ENCODE assay signal across 29 cellular contexts in genomic region chr3:192563417-192563816, GRCh38.
"Had no signal": no experiment of that assay in that cellular context is flagged by ENCODE, and none has a peak within 500 bp of the region (broad histone marks: within the 10 kb centered on the region; RNA-seq: fewer than 3 reads in every experiment).

No MANE protein-coding gene starts in this region.

- H3K27ac Mint-ChIP-seq: stimulated activated effector memory CD8-positive, alpha-beta T cell treated with anti-CD3 and anti-CD28 coated beads, Interleukin-12 subunit alpha, Interleukin-12 subunit beta, amount 100 ng/mL, for 72 hours; stimulated activated memory B cell treated with anti-CD40 and anti-IgM and Interleukin-4, amounts not matched to agents 10 μg/mL and 1 μg/mL and 100 μg/mL, for 72 hours; stimulated activated naive B cell treated with anti-CD40 and anti-IgM and Interleukin-4, amounts not matched to agents 10 μg/mL and 1 μg/mL and 100 μg/mL, for 72 hours; stimulated activated naive CD8-positive, alpha-beta T cell treated with anti-CD3 and anti-CD28 coated beads, Interleukin-15, amount 100 ng/mL, for 72 hours; stimulated activated naive CD8-positive, alpha-beta T cell treated with anti-CD3 and anti-CD28 coated beads, Interleukin-15, Interleukin-2, amounts not matched to agents 100 ng/mL and 50 ng/mL, for 24 hours; type B pancreatic cell had no signal

- H3K4me1 ChIP-seq: stomach, suprapubic skin, testis, thyroid gland, tibial nerve, transverse colon, upper lobe of left lung, upper lobe of right lung, uterus, vagina had no signal

- H3K27ac ChIP-seq: stomach, suprapubic skin, testis, thoracic aorta, thyroid gland, tibial artery, tibial nerve, transverse colon, upper lobe of left lung, upper lobe of right lung, uterus, vagina had no signal

- H3K36me3 ChIP-seq: stomach, suprapubic skin, thoracic aorta, thyroid gland, tibial artery, tibial nerve, transverse colon, upper lobe of left lung, upper lobe of right lung, uterus, vagina had no signal

- ATAC-seq: stimulated activated effector memory CD8-positive, alpha-beta T cell treated with anti-CD3 and anti-CD28 coated beads, Interleukin-12 subunit alpha, Interleukin-12 subunit beta, amount 100 ng/mL, for 72 hours; stimulated activated memory B cell treated with anti-CD40 and anti-IgM and Interleukin-4, amounts not matched to agents 10 μg/mL and 1 μg/mL and 100 μg/mL, for 72 hours; stimulated activated naive B cell treated with anti-CD40 and anti-IgM and Interleukin-4, amounts not matched to agents 10 μg/mL and 1 μg/mL and 100 μg/mL, for 72 hours; stimulated activated naive CD8-positive, alpha-beta T cell treated with anti-CD3 and anti-CD28 coated beads, Interleukin-15, amount 100 ng/mL, for 72 hours; stimulated activated naive CD8-positive, alpha-beta T cell treated with anti-CD3 and anti-CD28 coated beads, Interleukin-15, Interleukin-2, amounts not matched to agents 100 U/mL and 50 U/mL, for 24 hours; upper lobe of right lung had no signal

- H3K36me3 Mint-ChIP-seq: stimulated activated effector memory CD8-positive, alpha-beta T cell treated with anti-CD3 and anti-CD28 coated beads, Interleukin-12 subunit alpha, Interleukin-12 subunit beta, amount 100 ng/mL, for 72 hours; stimulated activated memory B cell treated with anti-CD40 and anti-IgM and Interleukin-4, amounts not matched to agents 10 μg/mL and 1 μg/mL and 100 μg/mL, for 72 hours; stimulated activated naive B cell treated with anti-CD40 and anti-IgM and Interleukin-4, amounts not matched to agents 10 μg/mL and 1 μg/mL and 100 μg/mL, for 72 hours; type B pancreatic cell had no signal

- H3K27me3 ChIP-seq: stomach, suprapubic skin, testis, thyroid gland, tibial artery, tibial nerve, transverse colon, upper lobe of left lung, upper lobe of right lung, uterus, vagina had no signal

- H3K4me1 Mint-ChIP-seq: stimulated activated effector memory CD8-positive, alpha-beta T cell treated with anti-CD3 and anti-CD28 coated beads, Interleukin-12 subunit alpha, Interleukin-12 subunit beta, amount 100 ng/mL, for 72 hours; stimulated activated memory B cell treated with anti-CD40 and anti-IgM and Interleukin-4, amounts not matched to agents 10 μg/mL and 1 μg/mL and 100 μg/mL, for 72 hours; stimulated activated naive B cell treated with anti-CD40 and anti-IgM and Interleukin-4, amounts not matched to agents 10 μg/mL and 1 μg/mL and 100 μg/mL, for 72 hours; stimulated activated naive CD8-positive, alpha-beta T cell treated with anti-CD3 and anti-CD28 coated beads, Interleukin-15, amount 100 ng/mL, for 72 hours had no signal

- H3K9me3 ChIP-seq: stomach, suprapubic skin, testis, thoracic aorta, thyroid gland, tibial artery, tibial nerve, transverse colon, upper lobe of left lung, upper lobe of right lung, uterus, vagina had no signal

- DNase-seq: stimulated activated CD4-positive, alpha-beta T cell treated with anti-CD3 and anti-CD28 coated beads, Interleukin-2, amount 100 ng/mL, for 48 hours; stimulated activated CD4-positive, alpha-beta T cell treated with anti-CD3 and anti-CD28 coated beads, Interleukin-4, amount 100 ng/mL, for 1 hour; stimulated activated CD4-positive, alpha-beta T cell treated with anti-CD3 and anti-CD28 coated beads, Interleukin-4, amount 100 ng/mL, for 24 hours; stimulated activated CD4-positive, alpha-beta T cell treated with anti-CD3 and anti-CD28 coated beads, Interleukin-4, amount 100 ng/mL, for 4 hours; stimulated activated CD8-positive, alpha-beta memory T cell treated with anti-CD3 and anti-CD28 coated beads, Interleukin-4, amount 100 ng/mL, for 48 hours; stimulated activated naive B cell treated with anti-CD40 and anti-IgM and Interleukin-4, amounts not matched to agents 10 μg/mL and 1 μg/mL and 100 μg/mL, for 72 hours; stimulated activated naive CD4-positive, alpha-beta T cell; stimulated activated naive CD4-positive, alpha-beta T cell treated with Interleukin-2 at 50 U/mL for 16 hours; stimulated activated naive CD8-positive, alpha-beta T cell treated with anti-CD3 and anti-CD28 coated beads, Interleukin-15, amount 100 ng/mL, for 72 hours; stimulated activated naive CD8-positive, alpha-beta T cell treated with anti-CD3 and anti-CD28 coated beads, Interleukin-15, Interleukin-2, amounts not matched to agents 100 U/mL and 50 U/mL, for 24 hours; stomach; substantia nigra; testis; thyroid gland; tibial artery; transverse colon; trophoblast cell; upper lobe of left lung; upper lobe of right lung; uterus had no signal

- H3K4me3 ChIP-seq: stomach, suprapubic skin, testis, thoracic aorta, thyroid gland, tibial artery, tibial nerve, transverse colon, upper lobe of left lung, upper lobe of right lung, uterus, vagina had no signal

- H3K4me3 Mint-ChIP-seq: stimulated activated effector memory CD8-positive, alpha-beta T cell treated with anti-CD3 and anti-CD28 coated beads, Interleukin-12 subunit alpha, Interleukin-12 subunit beta, amount 100 ng/mL, for 72 hours; stimulated activated memory B cell treated with anti-CD40 and anti-IgM and Interleukin-4, amounts not matched to agents 10 μg/mL and 1 μg/mL and 100 μg/mL, for 72 hours; stimulated activated naive B cell treated with anti-CD40 and anti-IgM and Interleukin-4, amounts not matched to agents 10 μg/mL and 1 μg/mL and 100 μg/mL, for 72 hours; stimulated activated naive CD8-positive, alpha-beta T cell treated with anti-CD3 and anti-CD28 coated beads, Interleukin-15, amount 100 ng/mL, for 72 hours; stimulated activated naive CD8-positive, alpha-beta T cell treated with anti-CD3 and anti-CD28 coated beads, Interleukin-15, Interleukin-2, amounts not matched to agents 100 ng/mL and 50 ng/mL, for 24 hours; type B pancreatic cell had no signal

- H3K27me3 Mint-ChIP-seq: stimulated activated naive CD8-positive, alpha-beta T cell treated with anti-CD3 and anti-CD28 coated beads, Interleukin-15, Interleukin-2, amounts not matched to agents 100 ng/mL and 50 ng/mL, for 24 hours; type B pancreatic cell had no signal

- FAIRE-seq: urothelium cell line had no signal

- H3K9me3 Mint-ChIP-seq: stimulated activated effector memory CD8-positive, alpha-beta T cell treated with anti-CD3 and anti-CD28 coated beads, Interleukin-12 subunit alpha, Interleukin-12 subunit beta, amount 100 ng/mL, for 72 hours; stimulated activated memory B cell treated with anti-CD40 and anti-IgM and Interleukin-4, amounts not matched to agents 10 μg/mL and 1 μg/mL and 100 μg/mL, for 72 hours; stimulated activated naive B cell treated with anti-CD40 and anti-IgM and Interleukin-4, amounts not matched to agents 10 μg/mL and 1 μg/mL and 100 μg/mL, for 72 hours; stimulated activated naive CD8-positive, alpha-beta T cell treated with anti-CD3 and anti-CD28 coated beads, Interleukin-15, amount 100 ng/mL, for 72 hours; stimulated activated naive CD8-positive, alpha-beta T cell treated with anti-CD3 and anti-CD28 coated beads, Interleukin-15, Interleukin-2, amounts not matched to agents 100 ng/mL and 50 ng/mL, for 24 hours; type B pancreatic cell had no signal
